ENCODE assay signal across 17 cellular contexts in genomic region chr11:1639102-1639620, GRCh38. TPM values are rescaled to one million over a fixed set of nuclear protein-coding genes. Genes with fewer than 3 reads are reported as not detected.
DNase-seq lines count a peak whose midpoint lies in the region; ATAC-seq lines count a peak whose summit lies in the region.
"Had no signal": no experiment of that assay in that cellular context is flagged by ENCODE, and none has a peak within 500 bp of the region (broad histone marks: within the 10 kb centered on the region; RNA-seq: fewer than 3 reads in every experiment).

No MANE protein-coding gene starts in this region.

- H3K4me3 ChIP-seq in H7 (ENCODE audit: insufficient read depth, low read depth, low read length) = no peak overlapping the region

- no peaks in the 10 kb centered on the region for H3K36me3 ChIP-seq in H7 (replicated peaks; ENCODE audit: control insufficient read depth, insufficient read depth, low read length)

- H3K27me3 ChIP-seq in H7 (ENCODE audit: control insufficient read depth, insufficient read depth, low read length) = no peaks in the 10 kb centered on the region; the same call in 1 of the 2 replicates

- peak; percentile 41 for DNase-seq in H7
- DNase-seq in NCI-H2029 treated with DMSO at 0.1 percent for 48 hours (lab: John Stamatoyannopoulos, UW) = peak; percentile 67
- peak; percentile 8 for DNase-seq in RPMI7951 (ENCODE audit: low read depth)
- peak; percentile 50 for DNase-seq in left kidney (ENCODE audit: low read depth, low spot score)
- DNase-seq in NOMO-1 (lab: John Stamatoyannopoulos, UW; ENCODE audit: unreplicated experiment in 2 of 2) = no peak
- DNase-seq: amniotic stem cell, GF-D8, immature natural killer cell, naive B cell, NCI-H510A treated with DMSO at 0.1 percent for 48 hours, SHP77 treated with DMSO at 0.1 percent for 48 hours had no signal

- no peak for ATAC-seq in GM21737 (IDR thresholded peaks at IDR 0.05; ENCODE audit: unreplicated experiment)
- ATAC-seq in GM21528 (IDR thresholded peaks at IDR 0.05; ENCODE audit: low FRiP score, unreplicated experiment) = no peak
- ATAC-seq in GM18861 (IDR thresholded peaks at IDR 0.05; ENCODE audit: unreplicated experiment) = no peak

RNA-seq across cellular contexts. Expression of gene KRTAP5-5, which starts 9.6 kb away (rescaled TPM):
- not detected in 2 replicates for total RNA-seq in H7 (2014; rRNA removed; shearing (Covaris generic))
- total RNA-seq in RPMI7951 (2014; rRNA removed; shearing (Covaris generic)) = not detected in 2 replicates
- total RNA-seq: B cell, dermis microvascular lymphatic vessel endothelial cell, WTC11 had no signal

RNA-seq across cellular contexts. Expression of gene KRTAP5-4, which starts 17.2 kb away (rescaled TPM):
- total RNA-seq in H7 (2014; rRNA removed; shearing (Covaris generic)) = not detected in 2 replicates
- not detected in 2 replicates for total RNA-seq in RPMI7951 (2014; rRNA removed; shearing (Covaris generic))
- total RNA-seq: B cell, dermis microvascular lymphatic vessel endothelial cell, WTC11 had no signal

RNA-seq across cellular contexts. Expression of gene KRTAP5-3, which starts 30.9 kb away (rescaled TPM):
- total RNA-seq in H7 (2014; rRNA removed; shearing (Covaris generic)) = not detected in 2 replicates
- not detected in 2 replicates for total RNA-seq in RPMI7951 (2014; rRNA removed; shearing (Covaris generic))
- total RNA-seq: B cell, dermis microvascular lymphatic vessel endothelial cell, WTC11 had no signal

RNA-seq across cellular contexts. Expression of gene KRTAP5-2, which starts 41.1 kb away (rescaled TPM):
- total RNA-seq in H7 (2014; rRNA removed; shearing (Covaris generic)) = not detected in 2 replicates
- total RNA-seq in RPMI7951 (2014; rRNA removed; shearing (Covaris generic)) = not detected in 2 replicates
- total RNA-seq: B cell, dermis microvascular lymphatic vessel endothelial cell, WTC11 had no signal

RNA-seq across cellular contexts. Expression of gene KRTAP5-1, which starts 54.1 kb away (rescaled TPM):
- total RNA-seq in H7 (2014; rRNA removed; shearing (Covaris generic)) = not detected in 2 replicates
- total RNA-seq in RPMI7951 (2014; rRNA removed; shearing (Covaris generic)) = not detected in 2 replicates
- total RNA-seq: B cell, dermis microvascular lymphatic vessel endothelial cell, WTC11 had no signal

Comparison
In these comparisons a context has a peak if more than half of its experiments do, and no peak if none do; other contexts are left out.
1. DNase-seq: peak in H7 (single experiment), NCI-H2029 treated with DMSO at 0.1 percent for 48 hours (single experiment), RPMI7951 (single experiment) and left kidney (single experiment); none in NOMO-1 (0 of 2).